ENCODE assay signal across 8 cellular contexts in genomic region chr19:41364546-41365391, GRCh38. TPM values are rescaled to one million over a fixed set of nuclear protein-coding genes. Genes with fewer than 3 reads are reported as not detected.
DNase-seq lines count a peak whose midpoint lies in the region; ATAC-seq and TF ChIP-seq lines count a peak whose summit lies in the region.

No MANE protein-coding gene starts in this region.

- no peaks in the 10 kb centered on the region for H3K9me3 Mint-ChIP-seq in stimulated activated naive CD8-positive, alpha-beta T cell treated with anti-CD3 and anti-CD28 coated beads, Interleukin-15, Interleukin-2, amounts not matched to agents 100 ng/mL and 50 ng/mL, for 24 hours
- H3K9me3 Mint-ChIP-seq in activated naive CD8-positive, alpha-beta T cell treated with anti-CD3 and anti-CD28 coated beads, Interleukin-2, amount 10 ng/mL, durations not matched to agents 7 days and 5 days: no peaks in the 10 kb centered on the region

- H3K27me3 ChIP-seq in left lung (no peaks in the 10 kb centered on the region), transverse colon (no peaks in the 10 kb centered on the region)

- no peaks in the 10 kb centered on the region for H3K9me3 ChIP-seq in left lung
- H3K9me3 ChIP-seq in transverse colon: no peaks in the 10 kb centered on the region

- in situ Hi-C loops in transverse colon (cut with MboI; ENCODE audit: low pct_ligation_motif_present in 1 of 4, low pct_unique_long_range_greater_than_20kb in 1 of 4, low sequenced_read_pairs in 3 of 4): no loop called here

- H3K4me1 ChIP-seq in left lung: peaks cover 17 to 67% of the 10 kb centered on the region in 2 donors
- H3K4me1 ChIP-seq in transverse colon: peaks cover 7 to 36% (median 19%) of the 10 kb centered on the region in 4 donors

- no peak for ATAC-seq in stimulated activated naive CD8-positive, alpha-beta T cell treated with anti-CD3 and anti-CD28 coated beads, Interleukin-15, Interleukin-2, amounts not matched to agents 100 U/mL and 50 U/mL, for 24 hours
- no peak for ATAC-seq in activated naive CD8-positive, alpha-beta T cell treated with anti-CD3 and anti-CD28 coated beads, Interleukin-2, amount 10 ng/mL, durations not matched to agents 7 days and 5 days (ENCODE audit: low read depth)
- ATAC-seq in left lung (no peak), GM18907 (IDR thresholded peaks at IDR 0.05; ENCODE audit: unreplicated experiment) (no peak), GM21529 (IDR thresholded peaks at IDR 0.05; ENCODE audit: unreplicated experiment) (no peak)

- H3K36me3 ChIP-seq in left lung: no peaks in the 10 kb centered on the region
- H3K36me3 ChIP-seq in transverse colon: no peaks in the 10 kb centered on the region

- H3K4me1 Mint-ChIP-seq in stimulated activated naive CD8-positive, alpha-beta T cell treated with anti-CD3 and anti-CD28 coated beads, Interleukin-15, Interleukin-2, amounts not matched to agents 100 ng/mL and 50 ng/mL, for 24 hours (ENCODE audit: low read depth): peaks cover 34% of the 10 kb centered on the region
- peaks cover 23% of the 10 kb centered on the region for H3K4me1 Mint-ChIP-seq in activated naive CD8-positive, alpha-beta T cell treated with anti-CD3 and anti-CD28 coated beads, Interleukin-2, amount 10 ng/mL, durations not matched to agents 7 days and 5 days

- H3K36me3 Mint-ChIP-seq in stimulated activated naive CD8-positive, alpha-beta T cell treated with anti-CD3 and anti-CD28 coated beads, Interleukin-15, Interleukin-2, amounts not matched to agents 100 ng/mL and 50 ng/mL, for 24 hours (ENCODE audit: low read depth): peaks cover 4% of the 10 kb centered on the region
- H3K36me3 Mint-ChIP-seq in activated naive CD8-positive, alpha-beta T cell treated with anti-CD3 and anti-CD28 coated beads, Interleukin-2, amount 10 ng/mL, durations not matched to agents 7 days and 5 days: peaks cover 10% of the 10 kb centered on the region

- no peaks in the 10 kb centered on the region for H3K27me3 Mint-ChIP-seq in stimulated activated naive CD8-positive, alpha-beta T cell treated with anti-CD3 and anti-CD28 coated beads, Interleukin-15, Interleukin-2, amounts not matched to agents 100 ng/mL and 50 ng/mL, for 24 hours
- no peaks in the 10 kb centered on the region for H3K27me3 Mint-ChIP-seq in activated naive CD8-positive, alpha-beta T cell treated with anti-CD3 and anti-CD28 coated beads, Interleukin-2, amount 10 ng/mL, durations not matched to agents 7 days and 5 days

- TF ChIP-seq POLR2A in transverse colon (IDR thresholded peaks at IDR 0.05): no peak

- intact Hi-C loops in left lung (cut with DNase I): no loop called here
- intact Hi-C loops in transverse colon (cut with DNase I; ENCODE audit: low total_unique reads): no loop called here

- peak overlapping the region; percentile 99 for H3K27ac Mint-ChIP-seq in stimulated activated naive CD8-positive, alpha-beta T cell treated with anti-CD3 and anti-CD28 coated beads, Interleukin-15, Interleukin-2, amounts not matched to agents 100 ng/mL and 50 ng/mL, for 24 hours
- peak overlapping the region; percentile 99 for H3K27ac Mint-ChIP-seq in activated naive CD8-positive, alpha-beta T cell treated with anti-CD3 and anti-CD28 coated beads, Interleukin-2, amount 10 ng/mL, durations not matched to agents 7 days and 5 days

- WGBS in transverse colon (ENCODE audit: low coverage in 1 of 2), 2 donors: 60 to 83% methylated on average over 7 to 13 of the region's 13 CpGs

- H3K4me3 ChIP-seq in left lung (peak overlapping the region; percentile 53 to 58), transverse colon (peak overlapping the region; percentile 25 to 70 (median 64))

- peak overlapping the region; percentile 95 for H3K4me3 Mint-ChIP-seq in stimulated activated naive CD8-positive, alpha-beta T cell treated with anti-CD3 and anti-CD28 coated beads, Interleukin-15, Interleukin-2, amounts not matched to agents 100 ng/mL and 50 ng/mL, for 24 hours
- H3K4me3 Mint-ChIP-seq in activated naive CD8-positive, alpha-beta T cell treated with anti-CD3 and anti-CD28 coated beads, Interleukin-2, amount 10 ng/mL, durations not matched to agents 7 days and 5 days: peak overlapping the region; percentile 98

- no peak for TF ChIP-seq EP300 in transverse colon (IDR thresholded peaks at IDR 0.05; ENCODE audit: low read depth)

- H3K27ac ChIP-seq in left lung (peak overlapping the region; percentile 98 to 99), transverse colon (peak overlapping the region; percentile 95 to 99 (median 97))

- no peak for DNase-seq in stimulated activated naive CD8-positive, alpha-beta T cell treated with anti-CD3 and anti-CD28 coated beads, Interleukin-15, Interleukin-2, amounts not matched to agents 100 U/mL and 50 U/mL, for 24 hours
- no peak for DNase-seq in activated naive CD8-positive, alpha-beta T cell treated with anti-CD3 and anti-CD28 coated beads, Interleukin-2, amount 10 ng/mL, durations not matched to agents 7 days and 5 days
- no peak for DNase-seq in left lung
- no peak for DNase-seq in transverse colon
- DNase-seq in activated CD4-positive, alpha-beta T cell treated with anti-CD3 and anti-CD28 coated beads, Interleukin-2, amount 50 U/mL, for 1 hour: no peak

- no peak for TF ChIP-seq CTCF in left lung (IDR thresholded peaks at IDR 0.05)
- no peak for TF ChIP-seq CTCF in transverse colon (IDR thresholded peaks at IDR 0.05)

- POLR2A ChIA-PET in activated naive CD8-positive, alpha-beta T cell treated with anti-CD3 and anti-CD28 coated beads, Interleukin-2, amount 10 ng/mL, durations not matched to agents 7 days and 5 days (lab: Charles Lee): interaction anchor here (0.7 to 4.4 kb wide), 13 partner anchors 11 to 184 kb away, joined by 3 to 64 read pairs (median 6); partner anchors contain the start of genes CCDC97, DMAC2, HNRNPUL1 and TGFB1

RNA-seq across cellular contexts. Expression of gene B9D2, which starts 0.8 kb away (rescaled TPM):
- 10 to 100 TPM; 11.5 to 13.0 TPM for total RNA-seq in activated naive CD8-positive, alpha-beta T cell treated with anti-CD3 and anti-CD28 coated beads, Interleukin-2, amount 10 ng/mL, durations not matched to agents 7 days and 5 days
- 1 to 10 TPM; 7.8 to 8.8 TPM for total RNA-seq in left lung
- total RNA-seq in transverse colon: 1 to 10 TPM in 2 of 4 donors, not detected in 2; 6.4 to 9.3 TPM

RNA-seq across cellular contexts. Expression of gene TGFB1, which starts 11.0 kb away (rescaled TPM):
- total RNA-seq in activated naive CD8-positive, alpha-beta T cell treated with anti-CD3 and anti-CD28 coated beads, Interleukin-2, amount 10 ng/mL, durations not matched to agents 7 days and 5 days: 100 to 1,000 TPM; 172 to 179 TPM
- total RNA-seq in left lung: 10 to 100 TPM; 73.1 to 98.0 TPM
- 10 to 100 TPM in 2 of 4 donors, 1 to 10 TPM in 2; 4.4 to 30.3 (median 9.7) TPM for total RNA-seq in transverse colon

RNA-seq across cellular contexts. Expression of gene TMEM91, which starts 11.6 kb away (rescaled TPM):
- 10 to 100 TPM; 11.4 to 13.0 TPM for total RNA-seq in activated naive CD8-positive, alpha-beta T cell treated with anti-CD3 and anti-CD28 coated beads, Interleukin-2, amount 10 ng/mL, durations not matched to agents 7 days and 5 days
- 10 to 100 TPM; 10.1 to 14.3 TPM for total RNA-seq in left lung
- total RNA-seq in transverse colon: 10 to 100 TPM in 1 of 4 donors, 1 to 10 TPM in 2, not detected in 1; 4.8 to 11.4 (median 9.4) TPM

RNA-seq across cellular contexts. Expression of gene EXOSC5, which starts 32.4 kb away (rescaled TPM):
- 10 to 100 TPM; 20.9 to 25.9 TPM for total RNA-seq in activated naive CD8-positive, alpha-beta T cell treated with anti-CD3 and anti-CD28 coated beads, Interleukin-2, amount 10 ng/mL, durations not matched to agents 7 days and 5 days
- total RNA-seq in left lung: 10 to 100 TPM; 10.3 to 17.4 TPM
- 10 to 100 TPM in 3 of 4 donors, 1 to 10 TPM in 1; 4.0 to 20.6 (median 10.8) TPM for total RNA-seq in transverse colon

RNA-seq across cellular contexts. Expression of gene BCKDHA, which starts 32.8 kb away (rescaled TPM):
- total RNA-seq in activated naive CD8-positive, alpha-beta T cell treated with anti-CD3 and anti-CD28 coated beads, Interleukin-2, amount 10 ng/mL, durations not matched to agents 7 days and 5 days: 10 to 100 TPM; 23.8 to 26.9 TPM
- 10 to 100 TPM; 12.1 to 17.8 TPM for total RNA-seq in left lung
- 10 to 100 TPM; 12.0 to 29.9 (median 20.9) TPM for total RNA-seq in transverse colon
